Comparison of ENCODE assay signal across 1 cellular context in the genomic region with DNA sequence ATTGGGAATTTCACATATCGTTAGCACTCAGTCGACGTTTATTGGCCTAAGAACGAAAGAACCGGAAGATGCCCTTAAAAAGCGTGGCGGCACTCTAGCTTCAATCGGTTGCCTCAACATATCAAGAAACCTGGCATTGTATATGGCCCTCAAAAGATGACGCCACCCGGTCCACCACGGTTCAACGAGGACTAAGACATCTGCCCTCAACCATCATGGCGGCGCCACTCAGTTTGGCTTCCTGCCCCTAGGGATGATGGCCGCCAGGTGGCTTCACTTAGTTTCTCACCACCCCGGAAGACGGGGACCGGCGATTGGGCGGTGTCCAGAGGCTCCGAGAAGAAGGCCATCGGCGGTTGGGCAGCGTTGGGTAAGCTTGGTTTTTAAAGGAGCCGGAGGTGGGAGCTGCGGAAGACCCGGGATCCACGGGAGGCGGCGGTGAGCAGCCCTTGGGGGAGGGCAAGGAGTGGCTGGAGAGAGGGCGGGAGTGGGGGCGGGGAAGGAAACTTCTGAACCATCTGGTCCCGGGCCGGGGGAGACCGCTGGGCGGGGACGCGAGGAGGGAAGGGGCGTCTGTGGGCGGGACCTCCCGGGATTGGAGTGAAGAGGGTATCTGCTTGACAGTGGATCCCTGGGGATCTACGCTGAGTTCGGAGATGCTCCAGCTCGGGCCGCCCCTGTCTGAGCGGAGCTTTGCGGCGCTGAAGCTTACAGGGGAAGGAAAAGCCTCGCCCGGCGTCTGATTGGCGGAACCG.
A peak's percentile ranks its signal among the peaks of the same experiment; 100 is the strongest.
TF ChIP-seq lines count a peak whose summit lies in the region.

PRR14 (plus strand) TSS at position 592 of the 755 bp plus-strand sequence. CDS start 686 bp downstream, outside the sequence.

TF ChIP-seq in HepG2, 621 proteins besides CTCF, POLR2A, EP300 and RAD21 (continued from another document and continues in another):
- TF ChIP-seq, protein P1, sequence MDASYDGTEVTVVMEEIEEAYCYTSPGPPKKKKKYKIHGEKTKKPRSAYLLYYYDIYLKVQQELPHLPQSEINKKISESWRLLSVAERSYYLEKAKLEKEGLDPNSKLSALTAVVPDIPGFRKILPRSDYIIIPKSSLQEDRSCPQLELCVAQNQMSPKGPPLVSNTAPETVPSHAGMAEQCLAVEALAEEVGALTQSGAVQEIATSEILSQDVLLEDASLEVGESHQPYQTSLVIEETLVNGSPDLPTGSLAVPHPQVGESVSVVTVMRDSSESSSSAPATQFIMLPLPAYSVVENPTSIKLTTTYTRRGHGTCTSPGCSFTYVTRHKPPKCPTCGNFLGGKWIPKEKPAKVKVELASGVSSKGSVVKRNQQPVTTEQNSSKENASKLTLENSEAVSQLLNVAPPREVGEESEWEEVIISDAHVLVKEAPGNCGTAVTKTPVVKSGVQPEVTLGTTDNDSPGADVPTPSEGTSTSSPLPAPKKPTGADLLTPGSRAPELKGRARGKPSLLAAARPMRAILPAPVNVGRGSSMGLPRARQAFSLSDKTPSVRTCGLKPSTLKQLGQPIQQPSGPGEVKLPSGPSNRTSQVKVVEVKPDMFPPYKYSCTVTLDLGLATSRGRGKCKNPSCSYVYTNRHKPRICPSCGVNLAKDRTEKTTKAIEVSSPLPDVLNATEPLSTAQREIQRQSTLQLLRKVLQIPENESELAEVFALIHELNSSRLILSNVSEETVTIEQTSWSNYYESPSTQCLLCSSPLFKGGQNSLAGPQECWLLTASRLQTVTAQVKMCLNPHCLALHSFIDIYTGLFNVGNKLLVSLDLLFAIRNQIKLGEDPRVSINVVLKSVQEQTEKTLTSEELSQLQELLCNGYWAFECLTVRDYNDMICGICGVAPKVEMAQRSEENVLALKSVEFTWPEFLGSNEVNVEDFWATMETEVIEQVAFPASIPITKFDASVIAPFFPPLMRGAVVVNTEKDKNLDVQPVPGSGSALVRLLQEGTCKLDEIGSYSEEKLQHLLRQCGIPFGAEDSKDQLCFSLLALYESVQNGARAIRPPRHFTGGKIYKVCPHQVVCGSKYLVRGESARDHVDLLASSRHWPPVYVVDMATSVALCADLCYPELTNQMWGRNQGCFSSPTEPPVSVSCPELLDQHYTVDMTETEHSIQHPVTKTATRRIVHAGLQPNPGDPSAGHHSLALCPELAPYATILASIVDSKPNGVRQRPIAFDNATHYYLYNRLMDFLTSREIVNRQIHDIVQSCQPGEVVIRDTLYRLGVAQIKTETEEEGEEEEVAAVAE (CRISPR knock-in tag; IDR thresholded peaks at IDR 0.05; ENCODE audit: borderline replicate concordance), result peak; percentile 100
- TF ChIP-seq THAP7 (CRISPR knock-in tag; IDR thresholded peaks at IDR 0.05), result peak; percentile 10; the same call in 1 of the 2 replicates
- TF ChIP-seq YEATS2 (CRISPR knock-in tag; IDR thresholded peaks at IDR 0.05; ENCODE audit: borderline replicate concordance), result peak; percentile 80; the same call in 1 of the 2 replicates
- no peak for TF ChIP-seq MAF1 (CRISPR knock-in tag; IDR thresholded peaks at IDR 0.05; ENCODE audit: borderline replicate concordance)
- TF ChIP-seq GPN1 (CRISPR knock-in tag; IDR thresholded peaks at IDR 0.05; ENCODE audit: borderline replicate concordance), result no peak
- TF ChIP-seq MAZ (IDR thresholded peaks at IDR 0.05; ENCODE audit: borderline replicate concordance, low read depth, low read length), result no peak; the same call in 1 of the 2 replicates
- TF ChIP-seq MAZ (CRISPR knock-in tag; IDR thresholded peaks at IDR 0.05; ENCODE audit: low read depth), result peak; percentile 10; the same call in 1 of the 2 replicates
- no peak for TF ChIP-seq ZKSCAN5 (CRISPR knock-in tag; IDR thresholded peaks at IDR 0.05)
- TF ChIP-seq ZNF775 (CRISPR knock-in tag; IDR thresholded peaks at IDR 0.05; ENCODE audit: borderline replicate concordance), result 0 out of 2 replicates have a peak, but pooled peaks have one; percentile 92
- peak; percentile 92 for TF ChIP-seq PCBP1 (IDR thresholded peaks at IDR 0.05; ENCODE audit: borderline replicate concordance, low read depth, low read length)
- no peak for TF ChIP-seq ZNF7 (CRISPR knock-in tag; IDR thresholded peaks at IDR 0.05)
- no peak for TF ChIP-seq GTF3A (CRISPR knock-in tag; conservative IDR thresholded peaks at IDR 0.05)
- TF ChIP-seq SRY (CRISPR knock-in tag; IDR thresholded peaks at IDR 0.05), result peak; percentile 75; the same call in 1 of the 2 replicates
- TF ChIP-seq, protein P2, sequence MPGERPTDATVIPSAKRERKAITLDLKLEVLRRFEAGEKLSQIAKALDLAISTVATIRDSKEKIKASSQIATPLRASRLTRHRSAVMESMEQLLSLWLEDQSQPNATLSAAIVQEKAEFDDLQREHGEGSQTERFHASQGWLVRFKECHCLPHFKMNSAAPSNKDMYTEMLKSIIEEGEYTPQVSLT (CRISPR knock-in tag; IDR thresholded peaks at IDR 0.05; ENCODE audit: borderline replicate concordance, low read depth), result no peak
- TF ChIP-seq, protein P3, sequence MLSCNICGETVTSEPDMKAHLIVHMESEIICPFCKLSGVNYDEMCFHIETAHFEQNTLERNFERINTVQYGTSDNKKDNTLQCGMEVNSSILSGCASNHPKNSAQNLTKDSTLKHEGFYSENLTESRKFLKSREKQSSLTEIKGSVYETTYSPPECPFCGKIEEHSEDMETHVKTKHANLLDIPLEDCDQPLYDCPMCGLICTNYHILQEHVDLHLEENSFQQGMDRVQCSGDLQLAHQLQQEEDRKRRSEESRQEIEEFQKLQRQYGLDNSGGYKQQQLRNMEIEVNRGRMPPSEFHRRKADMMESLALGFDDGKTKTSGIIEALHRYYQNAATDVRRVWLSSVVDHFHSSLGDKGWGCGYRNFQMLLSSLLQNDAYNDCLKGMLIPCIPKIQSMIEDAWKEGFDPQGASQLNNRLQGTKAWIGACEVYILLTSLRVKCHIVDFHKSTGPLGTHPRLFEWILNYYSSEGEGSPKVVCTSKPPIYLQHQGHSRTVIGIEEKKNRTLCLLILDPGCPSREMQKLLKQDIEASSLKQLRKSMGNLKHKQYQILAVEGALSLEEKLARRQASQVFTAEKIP (CRISPR knock-in tag; IDR thresholded peaks at IDR 0.05; ENCODE audit: borderline replicate concordance), result no peak
- TF ChIP-seq KAT2B (IDR thresholded peaks at IDR 0.05; ENCODE audit: borderline replicate concordance, low read depth, low read length), result no peak
- TF ChIP-seq SMAD1 (CRISPR knock-in tag; IDR thresholded peaks at IDR 0.05; ENCODE audit: borderline replicate concordance, low read depth), result no peak; the same call in 1 of the 2 replicates
- TF ChIP-seq HMG20A (CRISPR knock-in tag; IDR thresholded peaks at IDR 0.05; ENCODE audit: borderline replicate concordance), result no peak
- no peak for TF ChIP-seq ZNF383 (CRISPR knock-in tag; IDR thresholded peaks at IDR 0.05; ENCODE audit: borderline replicate concordance)
- no peak for TF ChIP-seq ZNF20 (CRISPR knock-in tag; IDR thresholded peaks at IDR 0.05)
- TF ChIP-seq ELF4 (CRISPR knock-in tag; IDR thresholded peaks at IDR 0.05; ENCODE audit: borderline replicate concordance), result no peak
- TF ChIP-seq, protein P4, sequence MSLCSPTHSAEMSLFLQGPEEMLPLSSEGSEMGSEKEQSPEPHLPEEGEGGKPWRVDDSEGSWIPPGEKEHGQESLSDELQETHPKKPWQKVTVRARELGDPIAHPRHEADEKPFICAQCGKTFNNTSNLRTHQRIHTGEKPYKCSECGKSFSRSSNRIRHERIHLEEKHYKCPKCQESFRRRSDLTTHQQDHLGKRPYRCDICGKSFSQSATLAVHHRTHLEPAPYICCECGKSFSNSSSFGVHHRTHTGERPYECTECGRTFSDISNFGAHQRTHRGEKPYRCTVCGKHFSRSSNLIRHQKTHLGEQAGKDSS (CRISPR knock-in tag; IDR thresholded peaks at IDR 0.05; ENCODE audit: borderline replicate concordance, low read depth), result peak; percentile 81; the same call in 1 of the 2 replicates
- TF ChIP-seq ZNF841 (CRISPR knock-in tag; IDR thresholded peaks at IDR 0.05; ENCODE audit: borderline replicate concordance), result no peak
- peak; percentile 51; the same call in 1 of the 2 replicates for TF ChIP-seq ZBTB7A (CRISPR knock-in tag; IDR thresholded peaks at IDR 0.05)
- TF ChIP-seq RAD51 (IDR thresholded peaks at IDR 0.05; ENCODE audit: borderline replicate concordance), result no peak
- peak; percentile 88 for TF ChIP-seq ATF1 (CRISPR knock-in tag; IDR thresholded peaks at IDR 0.05)
- TF ChIP-seq SSRP1 (CRISPR knock-in tag; IDR thresholded peaks at IDR 0.05), result no peak
- peak; percentile 80 for TF ChIP-seq ELF3 (CRISPR knock-in tag; IDR thresholded peaks at IDR 0.05)
- TF ChIP-seq ZNF33A (CRISPR knock-in tag; IDR thresholded peaks at IDR 0.05; ENCODE audit: borderline replicate concordance), result no peak
- TF ChIP-seq, protein P5, sequence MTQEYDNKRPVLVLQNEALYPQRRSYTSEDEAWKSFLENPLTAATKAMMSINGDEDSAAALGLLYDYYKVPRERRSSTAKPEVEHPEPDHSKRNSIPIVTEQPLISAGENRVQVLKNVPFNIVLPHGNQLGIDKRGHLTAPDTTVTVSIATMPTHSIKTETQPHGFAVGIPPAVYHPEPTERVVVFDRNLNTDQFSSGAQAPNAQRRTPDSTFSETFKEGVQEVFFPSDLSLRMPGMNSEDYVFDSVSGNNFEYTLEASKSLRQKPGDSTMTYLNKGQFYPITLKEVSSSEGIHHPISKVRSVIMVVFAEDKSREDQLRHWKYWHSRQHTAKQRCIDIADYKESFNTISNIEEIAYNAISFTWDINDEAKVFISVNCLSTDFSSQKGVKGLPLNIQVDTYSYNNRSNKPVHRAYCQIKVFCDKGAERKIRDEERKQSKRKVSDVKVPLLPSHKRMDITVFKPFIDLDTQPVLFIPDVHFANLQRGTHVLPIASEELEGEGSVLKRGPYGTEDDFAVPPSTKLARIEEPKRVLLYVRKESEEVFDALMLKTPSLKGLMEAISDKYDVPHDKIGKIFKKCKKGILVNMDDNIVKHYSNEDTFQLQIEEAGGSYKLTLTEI (CRISPR knock-in tag; conservative IDR thresholded peaks at IDR 0.05), result no peak
- TF ChIP-seq, protein P6, sequence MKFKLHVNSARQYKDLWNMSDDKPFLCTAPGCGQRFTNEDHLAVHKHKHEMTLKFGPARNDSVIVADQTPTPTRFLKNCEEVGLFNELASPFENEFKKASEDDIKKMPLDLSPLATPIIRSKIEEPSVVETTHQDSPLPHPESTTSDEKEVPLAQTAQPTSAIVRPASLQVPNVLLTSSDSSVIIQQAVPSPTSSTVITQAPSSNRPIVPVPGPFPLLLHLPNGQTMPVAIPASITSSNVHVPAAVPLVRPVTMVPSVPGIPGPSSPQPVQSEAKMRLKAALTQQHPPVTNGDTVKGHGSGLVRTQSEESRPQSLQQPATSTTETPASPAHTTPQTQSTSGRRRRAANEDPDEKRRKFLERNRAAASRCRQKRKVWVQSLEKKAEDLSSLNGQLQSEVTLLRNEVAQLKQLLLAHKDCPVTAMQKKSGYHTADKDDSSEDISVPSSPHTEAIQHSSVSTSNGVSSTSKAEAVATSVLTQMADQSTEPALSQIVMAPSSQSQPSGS (CRISPR knock-in tag; IDR thresholded peaks at IDR 0.05), result peak; percentile 47; the same call in 1 of the 2 replicates
- no peak for TF ChIP-seq CERS6 (CRISPR knock-in tag; IDR thresholded peaks at IDR 0.05)
- peak; percentile 84; the same call in 1 of the 2 replicates for TF ChIP-seq ZNF556 (CRISPR knock-in tag; IDR thresholded peaks at IDR 0.05; ENCODE audit: borderline replicate concordance)
- no peak for TF ChIP-seq NFE2 (CRISPR knock-in tag; IDR thresholded peaks at IDR 0.05)
- TF ChIP-seq KLF11 (CRISPR knock-in tag; IDR thresholded peaks at IDR 0.05), result peak; percentile 76
- TF ChIP-seq ZNF577 (CRISPR knock-in tag; IDR thresholded peaks at IDR 0.05; ENCODE audit: borderline replicate concordance, low read depth), result no peak
- TF ChIP-seq, protein P7, sequence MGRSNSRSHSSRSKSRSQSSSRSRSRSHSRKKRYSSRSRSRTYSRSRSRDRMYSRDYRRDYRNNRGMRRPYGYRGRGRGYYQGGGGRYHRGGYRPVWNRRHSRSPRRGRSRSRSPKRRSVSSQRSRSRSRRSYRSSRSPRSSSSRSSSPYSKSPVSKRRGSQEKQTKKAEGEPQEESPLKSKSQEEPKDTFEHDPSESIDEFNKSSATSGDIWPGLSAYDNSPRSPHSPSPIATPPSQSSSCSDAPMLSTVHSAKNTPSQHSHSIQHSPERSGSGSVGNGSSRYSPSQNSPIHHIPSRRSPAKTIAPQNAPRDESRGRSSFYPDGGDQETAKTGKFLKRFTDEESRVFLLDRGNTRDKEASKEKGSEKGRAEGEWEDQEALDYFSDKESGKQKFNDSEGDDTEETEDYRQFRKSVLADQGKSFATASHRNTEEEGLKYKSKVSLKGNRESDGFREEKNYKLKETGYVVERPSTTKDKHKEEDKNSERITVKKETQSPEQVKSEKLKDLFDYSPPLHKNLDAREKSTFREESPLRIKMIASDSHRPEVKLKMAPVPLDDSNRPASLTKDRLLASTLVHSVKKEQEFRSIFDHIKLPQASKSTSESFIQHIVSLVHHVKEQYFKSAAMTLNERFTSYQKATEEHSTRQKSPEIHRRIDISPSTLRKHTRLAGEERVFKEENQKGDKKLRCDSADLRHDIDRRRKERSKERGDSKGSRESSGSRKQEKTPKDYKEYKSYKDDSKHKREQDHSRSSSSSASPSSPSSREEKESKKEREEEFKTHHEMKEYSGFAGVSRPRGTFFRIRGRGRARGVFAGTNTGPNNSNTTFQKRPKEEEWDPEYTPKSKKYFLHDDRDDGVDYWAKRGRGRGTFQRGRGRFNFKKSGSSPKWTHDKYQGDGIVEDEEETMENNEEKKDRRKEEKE (IDR thresholded peaks at IDR 0.05), result no peak
- TF ChIP-seq TRIM22 (IDR thresholded peaks at IDR 0.05), result no peak
- no peak for TF ChIP-seq ZNF160 (CRISPR knock-in tag; IDR thresholded peaks at IDR 0.05)
- TF ChIP-seq SOX6 (IDR thresholded peaks at IDR 0.05), result no peak
- peak; percentile 45; the same call in 1 of the 2 replicates for TF ChIP-seq SOX6 (CRISPR knock-in tag; IDR thresholded peaks at IDR 0.05)
- TF ChIP-seq YY1 (IDR thresholded peaks at IDR 0.05; ENCODE audit: insufficient read depth, insufficient replicate concordance, low read depth, low read length), result peak; percentile 100
- TF ChIP-seq ZNF510 (CRISPR knock-in tag; IDR thresholded peaks at IDR 0.05; ENCODE audit: low read depth), result peak; percentile 70; the same call in 1 of the 2 replicates
